ENCODE assay signal across 7 cellular contexts in the genomic region with DNA sequence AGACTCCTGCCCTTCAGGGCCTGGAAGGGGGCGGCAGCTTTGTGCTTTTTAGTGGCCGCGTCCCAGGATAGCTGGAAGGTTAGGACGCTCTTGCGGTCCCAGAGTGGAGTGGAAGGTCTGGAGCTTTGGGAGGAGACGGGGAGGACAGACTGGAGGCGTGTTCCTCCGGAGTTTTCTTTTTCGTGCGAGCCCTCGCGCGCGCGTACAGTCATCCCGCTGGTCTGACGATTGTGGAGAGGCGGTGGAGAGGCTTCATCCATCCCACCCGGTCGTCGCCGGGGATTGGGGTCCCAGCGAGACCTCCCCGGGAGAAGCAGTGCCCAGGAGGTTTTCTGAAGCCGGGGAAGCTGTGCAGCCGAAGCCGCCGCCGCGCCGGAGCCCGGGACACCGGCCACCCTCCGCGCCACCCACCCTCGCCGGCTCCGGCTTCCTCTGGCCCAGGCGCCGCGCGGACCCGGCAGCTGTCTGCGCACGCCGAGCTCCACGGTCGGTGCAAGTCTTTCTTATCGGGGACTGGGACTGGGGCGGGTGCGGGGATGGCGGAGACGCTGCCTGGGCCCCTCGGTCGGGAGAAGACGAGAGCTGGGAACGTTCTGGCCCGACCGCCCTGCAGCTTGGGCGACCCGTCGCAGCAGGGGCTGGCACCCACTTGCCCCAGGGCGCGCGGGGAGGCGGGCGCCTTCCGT. TPM values are rescaled to one million over a fixed set of nuclear protein-coding genes. Genes with fewer than 3 reads are reported as not detected.
DNase-seq lines count a peak whose midpoint lies in the region; ATAC-seq, FAIRE-seq and TF ChIP-seq lines count a peak whose summit lies in the region.

EDNRA (plus strand) TSS at position 207 of the 686 bp plus-strand sequence. CDS start 4,585 bp downstream, outside the sequence.

- H3K27me3 ChIP-seq in HepG2 (ENCODE audit: control insufficient read depth in 1 of 2, insufficient read depth in 2 of 2, low read length in 2 of 2) (peaks cover 2 to 26% of the 10 kb centered on the region in 2 experiments; a peak in 2 of 5 replicates), thymus (ENCODE audit: control insufficient read depth, insufficient read depth) (peaks cover 20% of the 10 kb centered on the region)

- BruUV-seq in HepG2 (replicated peaks; lab: Mats Ljungman, UMichigan) = no TSS peak

- no peaks in the 10 kb centered on the region for H3K9me3 ChIP-seq in HepG2 (ENCODE audit: low read length)
- H3K9me3 ChIP-seq in thymus (ENCODE audit: control insufficient read depth) = no peaks in the 10 kb centered on the region

- no peak for TF ChIP-seq EP300 in Ishikawa (IDR thresholded peaks at IDR 0.05; ENCODE audit: borderline replicate concordance)
- no peak for TF ChIP-seq EP300 in HepG2 (IDR thresholded peaks at IDR 0.05; ENCODE audit: low read depth in 2 of 2, low read length in 2 of 2)
- TF ChIP-seq EP300 in HepG2 (CRISPR knock-in tag; IDR thresholded peaks at IDR 0.05; ENCODE audit: borderline replicate concordance) = no peak

- TF ChIP-seq RAD21 in Ishikawa (IDR thresholded peaks at IDR 0.05; ENCODE audit: low read depth) (no peak), HepG2 (CRISPR knock-in tag; IDR thresholded peaks at IDR 0.05) (no peak)

- peak; percentile 78 for DNase-seq in coronary artery (ENCODE audit: low spot score)
- no peak for DNase-seq in HepG2 (ENCODE audit: low spot score)
- DNase-seq in NCI-H345 (lab: John Stamatoyannopoulos, UW) = no peak
- no peak for DNase-seq in amniotic stem cell (lab: John Stamatoyannopoulos, UW)
- no peak for DNase-seq in RKO (ENCODE audit: low spot score)

- CTCF ChIA-PET in HepG2 (lab: Yijun Ruan, JAX; ENCODE audit: low intra/inter-chr PET ratio, low total read pairs) = no interaction called here

- H3K4me3 ChIP-seq in coronary artery (peak within 1 kb of the TSS; percentile 83), HepG2 (replicated peaks in 1 of 3; ENCODE audit: insufficient read depth in 1 of 3, low read depth in 2 of 3, low read length in 3 of 3) (no peak within 1 kb of the TSS), thymus (ENCODE audit: low read length) (peak within 1 kb of the TSS; percentile 11)

- H4K20me1 ChIP-seq in HepG2 (ENCODE audit: insufficient read depth, low read length) = no peaks in the 10 kb centered on the region

- H3K36me3 ChIP-seq in HepG2 (replicated peaks in 1 of 2; ENCODE audit: control insufficient read depth in 1 of 2, insufficient read depth in 2 of 2, low read length in 2 of 2) (no peaks in the 10 kb centered on the region), thymus (ENCODE audit: control insufficient read depth, insufficient read depth) (no peaks in the 10 kb centered on the region)

- 16% methylated on average over 24 of the region's 68 CpGs for WGBS in HepG2 (ENCODE audit: low lambda C conversion rate)
- WGBS in thymus = 5% methylated on average over 68 of the region's 68 CpGs

- intact Hi-C loops in HepG2 (cut with micrococcal nuclease; ENCODE audit: unreplicated experiment) = no loop called here

- POLR2A ChIA-PET in HepG2 (lab: Yijun Ruan, JAX) = no interaction called here

- no peak within 1 kb of the TSS for H3K4me2 ChIP-seq in HepG2 (ENCODE audit: low read depth, low read length)

- ATAC-seq in HepG2 = peak; percentile 54

- H3K4me1 ChIP-seq in HepG2 (ENCODE audit: insufficient read depth, low read length) (no peaks in the 10 kb centered on the region), thymus (ENCODE audit: control insufficient read depth, insufficient read depth, low read length) (no peaks in the 10 kb centered on the region)

- TF ChIP-seq POLR2A in HepG2 (IDR thresholded peaks at IDR 0.05; ENCODE audit: insufficient read depth in 1 of 2, low read depth in 2 of 2, low read length in 2 of 2) = no peak

- no peak for FAIRE-seq in HepG2 (lab: Jason Lieb, UNC)

- H3K27ac ChIP-seq in coronary artery = peak within 1 kb of the TSS; percentile 94
- no peak within 1 kb of the TSS for H3K27ac ChIP-seq in HepG2 (ENCODE audit: extremely low read length, insufficient read depth, low read length)
- H3K27ac ChIP-seq in thymus (ENCODE audit: low read depth) = peak within 1 kb of the TSS; percentile 60

- no peak within 1 kb of the TSS for H2AFZ ChIP-seq in HepG2 (ENCODE audit: low read length)

- H3K9ac ChIP-seq in HepG2 (ENCODE audit: insufficient read depth, low read depth, low read length) = no peak within 1 kb of the TSS

- in situ Hi-C loops in HepG2 (cut with HindIII; ENCODE audit: extremely low pct_ligation_motif_present, low pct_unique_long_range_greater_than_20kb) = no loop called here

- TF ChIP-seq CTCF in coronary artery (IDR thresholded peaks at IDR 0.05) (no peak), HepG2 (CRISPR knock-in tag; IDR thresholded peaks at IDR 0.05) (no peak)

- H3K79me2 ChIP-seq in HepG2 (ENCODE audit: insufficient read depth, low read length) = no peaks in the 10 kb centered on the region

TF ChIP-seq in Ishikawa, 13 proteins besides CTCF, POLR2A, EP300 and RAD21:
- TF ChIP-seq, protein P1, sequence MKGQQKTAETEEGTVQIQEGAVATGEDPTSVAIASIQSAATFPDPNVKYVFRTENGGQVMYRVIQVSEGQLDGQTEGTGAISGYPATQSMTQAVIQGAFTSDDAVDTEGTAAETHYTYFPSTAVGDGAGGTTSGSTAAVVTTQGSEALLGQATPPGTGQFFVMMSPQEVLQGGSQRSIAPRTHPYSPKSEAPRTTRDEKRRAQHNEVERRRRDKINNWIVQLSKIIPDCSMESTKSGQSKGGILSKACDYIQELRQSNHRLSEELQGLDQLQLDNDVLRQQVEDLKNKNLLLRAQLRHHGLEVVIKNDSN (IDR thresholded peaks at IDR 0.05) = no peak
- TF ChIP-seq TEAD4 (IDR thresholded peaks at IDR 0.05) (no peak), ZBTB7A (IDR thresholded peaks at IDR 0.05; ENCODE audit: low read depth) (peak; percentile 15; the same call in 1 of the 2 replicates), CREB1 (IDR thresholded peaks at IDR 0.05; ENCODE audit: low read depth) (no peak), FOXM1 (IDR thresholded peaks at IDR 0.05; ENCODE audit: borderline replicate concordance, low read depth) (no peak), CEBPB (IDR thresholded peaks at IDR 0.05) (no peak)

TF ChIP-seq in HepG2, 621 proteins besides CTCF, POLR2A, EP300 and RAD21 (continues in another document):
- TF ChIP-seq, protein P2, sequence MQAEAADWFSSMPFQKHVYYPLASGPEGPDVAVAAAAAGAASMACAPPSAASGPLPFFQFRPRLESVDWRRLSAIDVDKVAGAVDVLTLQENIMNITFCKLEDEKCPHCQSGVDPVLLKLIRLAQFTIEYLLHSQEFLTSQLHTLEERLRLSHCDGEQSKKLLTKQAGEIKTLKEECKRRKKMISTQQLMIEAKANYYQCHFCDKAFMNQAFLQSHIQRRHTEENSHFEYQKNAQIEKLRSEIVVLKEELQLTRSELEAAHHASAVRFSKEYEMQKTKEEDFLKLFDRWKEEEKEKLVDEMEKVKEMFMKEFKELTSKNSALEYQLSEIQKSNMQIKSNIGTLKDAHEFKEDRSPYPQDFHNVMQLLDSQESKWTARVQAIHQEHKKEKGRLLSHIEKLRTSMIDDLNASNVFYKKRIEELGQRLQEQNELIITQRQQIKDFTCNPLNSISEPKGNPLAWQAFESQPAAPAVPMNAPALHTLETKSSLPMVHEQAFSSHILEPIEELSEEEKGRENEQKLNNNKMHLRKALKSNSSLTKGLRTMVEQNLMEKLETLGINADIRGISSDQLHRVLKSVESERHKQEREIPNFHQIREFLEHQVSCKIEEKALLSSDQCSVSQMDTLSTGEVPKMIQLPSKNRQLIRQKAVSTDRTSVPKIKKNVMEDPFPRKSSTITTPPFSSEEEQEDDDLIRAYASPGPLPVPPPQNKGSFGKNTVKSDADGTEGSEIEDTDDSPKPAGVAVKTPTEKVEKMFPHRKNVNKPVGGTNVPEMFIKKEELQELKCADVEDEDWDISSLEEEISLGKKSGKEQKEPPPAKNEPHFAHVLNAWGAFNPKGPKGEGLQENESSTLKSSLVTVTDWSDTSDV (CRISPR knock-in tag; IDR thresholded peaks at IDR 0.05) = no peak
- TF ChIP-seq PPARG (CRISPR knock-in tag; conservative IDR thresholded peaks at IDR 0.05) = no peak
- TF ChIP-seq ZNF564 (CRISPR knock-in tag; IDR thresholded peaks at IDR 0.05) = no peak

RNA-seq across cellular contexts. Expression of gene EDNRA, which starts in this region (rescaled TPM):
- total RNA-seq in HepG2 (2016; rRNA removed; fragmentation: Illumina TruSeq; extraction: Trizol) = not detected in 2 replicates
- total RNA-seq in HepG2 (2016; cell fraction: cytosol; rRNA removed; fragmentation: Illumina TruSeq; extraction: Trizol; ENCODE audit: low read depth) = not detected in 2 replicates
- not detected in 2 replicates for total RNA-seq in HepG2 (2016; cell fraction: insoluble cytoplasmic fraction; rRNA removed; fragmentation: Illumina TruSeq; extraction: Trizol)
- total RNA-seq in HepG2 (2016; cell fraction: membrane; rRNA removed; fragmentation: Illumina TruSeq; extraction: Trizol) = not detected in 2 replicates
- total RNA-seq in HepG2 (2016; cell fraction: nucleus; rRNA removed; fragmentation: Illumina TruSeq; extraction: Trizol) = 0.09 TPM in 1 of 2 replicates, not detected in the other
- polyA plus RNA-seq in HepG2 (2011; rRNA removed) (not detected in 2 replicates), thymus (4.7 TPM)
- polyA plus RNA-seq in HepG2 (2011; cell fraction: cytosol; rRNA removed) = not detected in 2 replicates
- not detected in 2 replicates for polyA plus RNA-seq in HepG2 (2011; cell fraction: nucleus; rRNA removed)
- not detected in 2 replicates for polyA plus RNA-seq in HepG2 (2012)
- not detected in 2 replicates for polyA plus RNA-seq in HepG2 (2016; cell fraction: cytosol; fragmentation: Illumina TruSeq; extraction: Trizol; ENCODE audit: low read depth)
- polyA plus RNA-seq in HepG2 (2016; cell fraction: insoluble cytoplasmic fraction; fragmentation: Illumina TruSeq; extraction: Trizol; ENCODE audit: low read depth) = not detected in 2 replicates
- polyA plus RNA-seq in HepG2 (2016; cell fraction: membrane; fragmentation: Illumina TruSeq; extraction: Trizol; ENCODE audit: low read depth) = not detected in 2 replicates
- polyA plus RNA-seq in HepG2 (2016; cell fraction: nucleus; fragmentation: Illumina TruSeq; extraction: Trizol; ENCODE audit: insufficient read depth, low read depth) = not detected in 2 replicates
- polyA minus RNA-seq in HepG2 (2011; rRNA and poly(A)+ RNA removed; ENCODE audit: low replicate concordance) = 0.42 TPM in 1 of 2 replicates, not detected in the other
- polyA minus RNA-seq in HepG2 (2011; cell fraction: cytosol; rRNA and poly(A)+ RNA removed) = not detected in 2 replicates
- polyA minus RNA-seq in HepG2 (2011; cell fraction: nucleus; rRNA and poly(A)+ RNA removed) = not detected in 2 replicates

Comparison
In these comparisons a context has a peak if more than half of its experiments do, and no peak if none do; other contexts are left out.
1. Peak in ATAC-seq in HepG2; RNA of the gene not detected or under 1 TPM.
2. H3K4me3 ChIP-seq: peak in coronary artery (single experiment) and thymus (single experiment); none in HepG2 (0 of 3).